In genomic region chr11:31913985-31914384, GRCh38 we compare ENCODE assay signal across 21 cellular contexts.
A peak's percentile ranks its signal among the peaks of the same experiment; 100 is the strongest.
DNase-seq lines count a peak whose midpoint lies in the region; ATAC-seq lines count a peak whose summit lies in the region.
"Had no signal": no experiment of that assay in that cellular context is flagged by ENCODE, and none has a peak within 500 bp of the region (broad histone marks: within the 10 kb centered on the region; RNA-seq: fewer than 3 reads in every experiment).

No MANE protein-coding gene starts in this region.

- H4K8ac ChIP-seq in mesenchymal stem cell (ENCODE audit: low read length): no peak overlapping the region

- H3K27me3 ChIP-seq in mesenchymal stem cell (ENCODE audit: control insufficient read depth in 1 of 2, insufficient read depth in 1 of 2, low read length in 2 of 2): peaks cover 3 to 20% of the 10 kb centered on the region in 2 experiments
- H3K27me3 ChIP-seq: heart left ventricle, right atrium auricular region, SJSA1 had no signal

- no peak overlapping the region for H3K4ac ChIP-seq in mesenchymal stem cell (ENCODE audit: low read depth in 1 of 2, low read length in 2 of 2)

- no peak overlapping the region for H2AK5ac ChIP-seq in mesenchymal stem cell (ENCODE audit: low read length, severe bottlenecking)

- H3K18ac ChIP-seq in mesenchymal stem cell (ENCODE audit: low read depth in 1 of 2, low read length in 2 of 2): no peak overlapping the region

- no peak overlapping the region for H3K14ac ChIP-seq in mesenchymal stem cell (ENCODE audit: low read length in 2 of 2)

- H2BK120ac ChIP-seq in mesenchymal stem cell (ENCODE audit: low read depth, low read length): no peak overlapping the region

- H2BK5ac ChIP-seq in mesenchymal stem cell (ENCODE audit: low read depth, low read length, poor library complexity, severe bottlenecking): no peak overlapping the region

- H3K9me3 ChIP-seq in mesenchymal stem cell (ENCODE audit: control insufficient read depth, low read length): no peaks in the 10 kb centered on the region
- H3K9me3 ChIP-seq: heart left ventricle, lower lobe of right lung, right atrium auricular region, SJSA1, thoracic aorta had no signal

- no peak overlapping the region for H2BK15ac ChIP-seq in mesenchymal stem cell (ENCODE audit: low read depth, poor library complexity, severe bottlenecking)

- no peak overlapping the region for H3K4me3 ChIP-seq in mesenchymal stem cell (ENCODE audit: insufficient read depth in 1 of 2, low read depth in 1 of 2, low read length in 2 of 2)
- H3K4me3 ChIP-seq: heart left ventricle, lower lobe of right lung, right atrium auricular region, SJSA1, thoracic aorta had no signal

- no peak overlapping the region for H4K91ac ChIP-seq in mesenchymal stem cell (ENCODE audit: low read length)

- DNase-seq in activated CD4-positive, alpha-beta T cell treated with anti-CD3 and anti-CD28 coated beads, Interleukin-2, amount 50 U/mL, for 1 hour: no peak
- no peak for DNase-seq in mesenchymal stem cell
- no peak for DNase-seq in Right ventricle myocardium inferior (ENCODE audit: missing footprints)
- DNase-seq: activated CD4-positive, alpha-beta memory T cell treated with anti-CD3 and anti-CD28 coated beads, Interleukin-2, amount 10 ng/mL, durations not matched to agents 7 days and 5 days; activated T-cell treated with anti-CD3 and anti-CD28 coated beads, Interleukin-2, amount 50 U/mL, for 24 hours; Calu3; heart left ventricle; immature natural killer cell; lower lobe of right lung; MV-4-11; NCI-H2081 treated with DMSO at 0.1 percent for 48 hours; NCI-H524 treated with DMSO at 0.1 percent for 48 hours; nucleus accumbens had no signal

- H3K36me3 ChIP-seq in mesenchymal stem cell (ENCODE audit: control insufficient read depth in 1 of 2, insufficient read depth in 2 of 2, low read depth in 1 of 2, low read length in 2 of 2): no peaks in the 10 kb centered on the region
- H3K36me3 ChIP-seq: heart left ventricle, lower lobe of right lung, right atrium auricular region, SJSA1, thoracic aorta had no signal

- H3K4me1 ChIP-seq in mesenchymal stem cell (ENCODE audit: control insufficient read depth, insufficient read depth, low read depth, low read length): no peaks in the 10 kb centered on the region
- H3K4me1 ChIP-seq: heart left ventricle, lower lobe of right lung, right atrium auricular region, SJSA1 had no signal

- WGBS in mesenchymal stem cell: 96% methylated on average over 1 of the region's 1 CpG

- no peaks in the 10 kb centered on the region for H3K79me1 ChIP-seq in mesenchymal stem cell (replicated peaks; ENCODE audit: low read length, poor library complexity, severe bottlenecking)

- H3K4me2 ChIP-seq in mesenchymal stem cell (ENCODE audit: low read length, poor library complexity, severe bottlenecking): no peak overlapping the region

- H3K27ac ChIP-seq in mesenchymal stem cell (ENCODE audit: low read length, poor library complexity, severe bottlenecking): no peak overlapping the region
- H3K27ac ChIP-seq: heart left ventricle, lower lobe of right lung, right atrium auricular region, SJSA1, thoracic aorta had no signal

- intact Hi-C loops in Right ventricle myocardium inferior (cut with DNase I): no loop called here

- no peak overlapping the region for H3K9ac ChIP-seq in mesenchymal stem cell (ENCODE audit: low read length)

- no peak overlapping the region for H3K23ac ChIP-seq in mesenchymal stem cell (ENCODE audit: low read length in 2 of 2)

- no peak overlapping the region for H2AFZ ChIP-seq in mesenchymal stem cell (ENCODE audit: low read depth, low read length)

- ATAC-seq in GM18868 (IDR thresholded peaks at IDR 0.05; ENCODE audit: unreplicated experiment) (peak; percentile 91), GM21737 (IDR thresholded peaks at IDR 0.05; ENCODE audit: unreplicated experiment) (peak; percentile 76), HG03354 (IDR thresholded peaks at IDR 0.05; ENCODE audit: poor library complexity, severe bottlenecking, unreplicated experiment) (peak; percentile 86), Right ventricle myocardium inferior (no peak), HG02642 (IDR thresholded peaks at IDR 0.05; ENCODE audit: poor library complexity, unreplicated experiment) (no peak)
- ATAC-seq: activated naive CD4-positive, alpha-beta T cell treated with anti-CD3 and anti-CD28 coated beads, Interleukin-2, amount 50 U/mL, for 72 hours; heart left ventricle; lower lobe of right lung had no signal

- no peak overlapping the region for H2BK12ac ChIP-seq in mesenchymal stem cell (ENCODE audit: low read length in 2 of 2)

Comparison
In these comparisons a context has a peak if more than half of its experiments do, and no peak if none do; other contexts are left out.
1. ATAC-seq: peak in GM18868 (single experiment), GM21737 (single experiment) and HG03354 (single experiment); none in Right ventricle myocardium inferior (single experiment) and HG02642 (single experiment).